ENCODE assay signal across 1 cellular context in genomic region chr6:155123520-155123919, GRCh38.
TF ChIP-seq lines count a peak whose summit lies in the region.

No MANE protein-coding gene starts in this region.

TF ChIP-seq in K562, 482 proteins besides CTCF, POLR2A, EP300 and RAD21 (continued from another document):
- TF ChIP-seq EZH2 (IDR thresholded peaks at IDR 0.05; ENCODE audit: borderline replicate concordance, low read depth, low read length) (0 out of 2 replicates have a peak, but pooled peaks have one; percentile 76), ETV1 (tag; conservative IDR thresholded peaks at IDR 0.05; ENCODE audit: low read depth) (no peak)
